Comparison of ENCODE assay signal across 21 cellular contexts in genomic region chr19:39483141-39483540, GRCh38. TPM values are rescaled to one million over a fixed set of nuclear protein-coding genes. Genes with fewer than 3 reads are reported as not detected.
A peak's percentile ranks its signal among the peaks of the same experiment; 100 is the strongest.
DNase-seq lines count a peak whose midpoint lies in the region; ATAC-seq and TF ChIP-seq lines count a peak whose summit lies in the region.
"Had no signal": no experiment of that assay in that cellular context is flagged by ENCODE, and none has a peak within 500 bp of the region (broad histone marks: within the 10 kb centered on the region; RNA-seq: fewer than 3 reads in every experiment).

No MANE protein-coding gene starts in this region.

- no peak for DNase-seq in activated CD4-positive, alpha-beta T cell treated with anti-CD3 and anti-CD28 coated beads, Interleukin-2, amount 10 ng/mL, durations not matched to agents 24 days and 14 days
- DNase-seq in activated CD4-positive, alpha-beta T cell treated with anti-CD3 and anti-CD28 coated beads for 4 hours: no peak
- DNase-seq in NCI-H524 (lab: John Stamatoyannopoulos, UW) (peak; percentile 100), nephron progenitor cell (no peak), HUDEP-2 (lab: John Stamatoyannopoulos, UW; ENCODE audit: unreplicated experiment in 76 of 76) (no peak)
- no peak for DNase-seq in activated naive CD8-positive, alpha-beta T cell treated with anti-CD3 and anti-CD28 coated beads for 36 hours
- DNase-seq: activated CD4-positive, alpha-beta T cell treated with anti-CD3 and anti-CD28 coated beads, Interleukin-2, amount 10 ng/mL, durations not matched to agents 7 days and 5 days; aorta; COR-L47; midbrain; MM.1S; NCI-H187 treated with DMSO at 0.1 percent for 48 hours; NCI-H510A treated with DMSO at 0.1 percent for 48 hours; T1000; uterus had no signal

- TF ChIP-seq CTCF in nephron progenitor cell (IDR thresholded peaks at IDR 0.05): no peak

- H3K36me3 Mint-ChIP-seq in activated CD4-positive, alpha-beta T cell treated with anti-CD3 and anti-CD28 coated beads, Interleukin-2, amount 10 ng/mL, durations not matched to agents 24 days and 14 days (ENCODE audit: low read depth): peaks cover 32% of the 10 kb centered on the region
- peaks cover 17% of the 10 kb centered on the region for H3K36me3 Mint-ChIP-seq in activated naive CD8-positive, alpha-beta T cell treated with anti-CD3 and anti-CD28 coated beads for 36 hours
- peaks cover 28% of the 10 kb centered on the region for H3K36me3 Mint-ChIP-seq in nephron progenitor cell (ENCODE audit: low read depth)

- intact Hi-C loops in activated CD4-positive, alpha-beta T cell treated with anti-CD3 and anti-CD28 coated beads, Interleukin-2, amount 10 ng/mL, durations not matched to agents 24 days and 14 days (cut with micrococcal nuclease): no loop called here

- H3K27me3 Mint-ChIP-seq in activated CD4-positive, alpha-beta T cell treated with anti-CD3 and anti-CD28 coated beads, Interleukin-2, amount 10 ng/mL, durations not matched to agents 24 days and 14 days: no peaks in the 10 kb centered on the region
- no peaks in the 10 kb centered on the region for H3K27me3 Mint-ChIP-seq in activated naive CD8-positive, alpha-beta T cell treated with anti-CD3 and anti-CD28 coated beads for 36 hours
- peaks cover 4% of the 10 kb centered on the region for H3K27me3 Mint-ChIP-seq in nephron progenitor cell (ENCODE audit: low read depth, poor library complexity)
- H3K27me3 Mint-ChIP-seq: activated CD4-positive, alpha-beta T cell treated with anti-CD3 and anti-CD28 coated beads, Interleukin-2, amount 10 ng/mL, durations not matched to agents 7 days and 5 days had no signal

- H3K27ac Mint-ChIP-seq in activated CD4-positive, alpha-beta T cell treated with anti-CD3 and anti-CD28 coated beads, Interleukin-2, amount 10 ng/mL, durations not matched to agents 24 days and 14 days: no peak overlapping the region
- peak overlapping the region; percentile 29 for H3K27ac Mint-ChIP-seq in activated naive CD8-positive, alpha-beta T cell treated with anti-CD3 and anti-CD28 coated beads for 36 hours
- no peak overlapping the region for H3K27ac Mint-ChIP-seq in nephron progenitor cell
- H3K27ac Mint-ChIP-seq: activated CD4-positive, alpha-beta T cell treated with anti-CD3 and anti-CD28 coated beads, Interleukin-2, amount 10 ng/mL, durations not matched to agents 7 days and 5 days had no signal

- ATAC-seq in GM21825 (IDR thresholded peaks at IDR 0.05; ENCODE audit: unreplicated experiment) (no peak), HG02884 (IDR thresholded peaks at IDR 0.05; ENCODE audit: unreplicated experiment) (no peak)
- ATAC-seq: sciatic nerve had no signal

- peaks cover 21% of the 10 kb centered on the region for H3K4me1 Mint-ChIP-seq in activated CD4-positive, alpha-beta T cell treated with anti-CD3 and anti-CD28 coated beads, Interleukin-2, amount 10 ng/mL, durations not matched to agents 24 days and 14 days
- peaks cover 23% of the 10 kb centered on the region for H3K4me1 Mint-ChIP-seq in activated naive CD8-positive, alpha-beta T cell treated with anti-CD3 and anti-CD28 coated beads for 36 hours
- H3K4me1 Mint-ChIP-seq in nephron progenitor cell: peaks cover 36% of the 10 kb centered on the region

- peak overlapping the region; percentile 62 for H3K4me3 Mint-ChIP-seq in activated CD4-positive, alpha-beta T cell treated with anti-CD3 and anti-CD28 coated beads, Interleukin-2, amount 10 ng/mL, durations not matched to agents 24 days and 14 days
- peak overlapping the region; percentile 42 for H3K4me3 Mint-ChIP-seq in activated naive CD8-positive, alpha-beta T cell treated with anti-CD3 and anti-CD28 coated beads for 36 hours
- H3K4me3 Mint-ChIP-seq in nephron progenitor cell: peak overlapping the region; percentile 96

- no peaks in the 10 kb centered on the region for H3K9me3 Mint-ChIP-seq in activated CD4-positive, alpha-beta T cell treated with anti-CD3 and anti-CD28 coated beads, Interleukin-2, amount 10 ng/mL, durations not matched to agents 24 days and 14 days
- H3K9me3 Mint-ChIP-seq in activated naive CD8-positive, alpha-beta T cell treated with anti-CD3 and anti-CD28 coated beads for 36 hours: no peaks in the 10 kb centered on the region
- H3K9me3 Mint-ChIP-seq in nephron progenitor cell: no peaks in the 10 kb centered on the region
- H3K9me3 Mint-ChIP-seq: activated CD4-positive, alpha-beta T cell treated with anti-CD3 and anti-CD28 coated beads, Interleukin-2, amount 10 ng/mL, durations not matched to agents 7 days and 5 days had no signal

RNA-seq across cellular contexts. Expression of gene TIMM50, which starts 2.5 kb away (rescaled TPM):
- total RNA-seq in activated CD4-positive, alpha-beta T cell treated with anti-CD3 and anti-CD28 coated beads, Interleukin-2, amount 10 ng/mL, durations not matched to agents 24 days and 14 days: 141 and 143 TPM in 2 replicates
- total RNA-seq in activated naive CD8-positive, alpha-beta T cell treated with anti-CD3 and anti-CD28 coated beads for 36 hours: 100 to 1,000 TPM; 133 to 137 TPM

RNA-seq across cellular contexts. Expression of gene DLL3, which starts 15.6 kb away (rescaled TPM):
- 2.2 TPM in 2 replicates for total RNA-seq in activated CD4-positive, alpha-beta T cell treated with anti-CD3 and anti-CD28 coated beads, Interleukin-2, amount 10 ng/mL, durations not matched to agents 24 days and 14 days
- total RNA-seq in activated naive CD8-positive, alpha-beta T cell treated with anti-CD3 and anti-CD28 coated beads for 36 hours: 1 to 10 TPM; 1.1 to 1.4 TPM
- total RNA-seq: aorta, sciatic nerve had no signal

RNA-seq across cellular contexts. Expression of gene SELENOV, which starts 31.8 kb away (rescaled TPM):
- not detected in 2 replicates for total RNA-seq in activated CD4-positive, alpha-beta T cell treated with anti-CD3 and anti-CD28 coated beads, Interleukin-2, amount 10 ng/mL, durations not matched to agents 24 days and 14 days
- total RNA-seq in activated naive CD8-positive, alpha-beta T cell treated with anti-CD3 and anti-CD28 coated beads for 36 hours: not detected
- total RNA-seq: activated CD4-positive, alpha-beta T cell treated with anti-CD3 and anti-CD28 coated beads, Interleukin-2, amount 10 ng/mL, durations not matched to agents 7 days and 5 days; aorta; fibroblast of villous mesenchyme; osteocyte; sciatic nerve; SK-MEL-5 had no signal

RNA-seq across cellular contexts. Expression of gene SUPT5H, which starts 37.8 kb away (rescaled TPM):
- total RNA-seq in activated CD4-positive, alpha-beta T cell treated with anti-CD3 and anti-CD28 coated beads, Interleukin-2, amount 10 ng/mL, durations not matched to agents 24 days and 14 days: 186 and 187 TPM in 2 replicates
- 100 to 1,000 TPM; 179 to 182 TPM for total RNA-seq in activated naive CD8-positive, alpha-beta T cell treated with anti-CD3 and anti-CD28 coated beads for 36 hours

RNA-seq across cellular contexts. Expression of gene RPS16, which starts 47.4 kb away (rescaled TPM):
- total RNA-seq in activated CD4-positive, alpha-beta T cell treated with anti-CD3 and anti-CD28 coated beads, Interleukin-2, amount 10 ng/mL, durations not matched to agents 24 days and 14 days: 2,597 and 2,671 TPM in 2 replicates
- 1,000 to 10,000 TPM; 3,164 to 3,181 TPM for total RNA-seq in activated naive CD8-positive, alpha-beta T cell treated with anti-CD3 and anti-CD28 coated beads for 36 hours

Comparison
In these comparisons a context has a peak if more than half of its experiments do, and no peak if none do; other contexts are left out.
1. DNase-seq: peak in NCI-H524 (2 of 2); none in activated CD4-positive, alpha-beta T cell treated with anti-CD3 and anti-CD28 coated beads, Interleukin-2, amount 10 ng/mL, durations not matched to agents 24 days and 14 days (single experiment), activated CD4-positive, alpha-beta T cell treated with anti-CD3 and anti-CD28 coated beads for 4 hours (0 of 2), activated naive CD8-positive, alpha-beta T cell treated with anti-CD3 and anti-CD28 coated beads for 36 hours (single experiment), nephron progenitor cell (single experiment) and HUDEP-2 (0 of 76).
2. H3K4me3 Mint-ChIP-seq: peak in every context shown above with its lines; median percentile 96 in nephron progenitor cell; 62 in activated CD4-positive, alpha-beta T cell treated with anti-CD3 and anti-CD28 coated beads, Interleukin-2, amount 10 ng/mL, durations not matched to agents 24 days and 14 days; 42 in activated naive CD8-positive, alpha-beta T cell treated with anti-CD3 and anti-CD28 coated beads for 36 hours.